ENCODE assay signal across 8 cellular contexts in genomic region chr14:75515631-75515999, GRCh38. TPM values are rescaled to one million over a fixed set of nuclear protein-coding genes. Genes with fewer than 3 reads are reported as not detected.
A peak's percentile ranks its signal among the peaks of the same experiment; 100 is the strongest.
DNase-seq lines count a peak whose midpoint lies in the region; ATAC-seq and TF ChIP-seq lines count a peak whose summit lies in the region.

No MANE protein-coding gene starts in this region.

- H3F3A ChIP-seq in GM23248 (ENCODE audit: insufficient read depth) (0 out of 2 replicates have a peak, but pooled peaks cover 7% of the 10 kb centered on the region), OCI-LY1 (ENCODE audit: insufficient read depth, low read length) (no peaks in the 10 kb centered on the region)

- no peaks in the 10 kb centered on the region for H3K36me3 ChIP-seq in GM23248 (ENCODE audit: low read depth)
- no peaks in the 10 kb centered on the region for H3K36me3 ChIP-seq in OCI-LY1 (ENCODE audit: insufficient read depth, low read length)
- no peaks in the 10 kb centered on the region for H3K36me3 ChIP-seq in lower lobe of right lung
- no peaks in the 10 kb centered on the region for H3K36me3 ChIP-seq in psoas muscle (ENCODE audit: insufficient read depth in 1 of 2, low read depth in 1 of 2)

- H3K4me3 ChIP-seq in GM23248 (peak overlapping the region; percentile 71), OCI-LY1 (ENCODE audit: low read depth, low read length, poor library complexity, severe bottlenecking) (peak overlapping the region; percentile 38), lower lobe of right lung (peak overlapping the region; percentile 46), psoas muscle (no peak overlapping the region)

- H4K20me1 ChIP-seq in GM23248 (ENCODE audit: insufficient read depth): no peaks in the 10 kb centered on the region
- H4K20me1 ChIP-seq in OCI-LY1 (ENCODE audit: insufficient read depth, low read length): no peaks in the 10 kb centered on the region

- peak overlapping the region; percentile 86 for H2AFZ ChIP-seq in GM23248
- H2AFZ ChIP-seq in OCI-LY1 (ENCODE audit: low read length): no peak overlapping the region

- H3K9me2 ChIP-seq in GM23248 (ENCODE audit: insufficient read depth) (no peaks in the 10 kb centered on the region), OCI-LY1 (ENCODE audit: low read depth, low read length) (no peaks in the 10 kb centered on the region)

- H3K4me2 ChIP-seq in GM23248 (ENCODE audit: unreplicated experiment) (peak overlapping the region; percentile 69), OCI-LY1 (ENCODE audit: low read length) (peak overlapping the region; percentile 58)

- ATAC-seq in GM18502 (IDR thresholded peaks at IDR 0.05; ENCODE audit: poor library complexity, unreplicated experiment) (peak; percentile 52), lower lobe of right lung (peak in 1 of 2 donors; percentile 61), psoas muscle (no peak), omental fat pad (ENCODE audit: low FRiP score) (no peak)

- DNase-seq in GM23248 (no peak), lower lobe of right lung (no peak), psoas muscle (no peak), COLO829 (ENCODE audit: low spot score) (no peak), pons (ENCODE audit: low spot score) (no peak), omental fat pad (ENCODE audit: low spot score) (no peak)

- H3K27ac ChIP-seq in GM23248 (no peak overlapping the region), OCI-LY1 (ENCODE audit: low read depth, low read length, poor library complexity, severe bottlenecking) (no peak overlapping the region), lower lobe of right lung (peak overlapping the region; percentile 53), psoas muscle (no peak overlapping the region)

- no peaks in the 10 kb centered on the region for H3K79me2 ChIP-seq in GM23248 (ENCODE audit: insufficient read depth)
- H3K79me2 ChIP-seq in OCI-LY1 (ENCODE audit: insufficient read depth, low read length): no peaks in the 10 kb centered on the region

- intact Hi-C loops in lower lobe of right lung (cut with DNase I): no loop called here
- intact Hi-C loops in psoas muscle (cut with DNase I): no loop called here

- in situ Hi-C loops in GM23248 (cut with MboI): no loop called here

- H3K27me3 ChIP-seq in GM23248 (replicated peaks; ENCODE audit: insufficient read depth): peaks cover 5% of the 10 kb centered on the region; the same call in 1 of the 2 replicates
- 0 out of 2 replicates have a peak, but pooled peaks cover 5% of the 10 kb centered on the region for H3K27me3 ChIP-seq in OCI-LY1 (ENCODE audit: insufficient read depth, low read length)
- no peaks in the 10 kb centered on the region for H3K27me3 ChIP-seq in lower lobe of right lung (ENCODE audit: low read depth)
- no peaks in the 10 kb centered on the region for H3K27me3 ChIP-seq in psoas muscle (ENCODE audit: insufficient read depth in 3 of 3, low read length in 2 of 3)

- H3K4me1 ChIP-seq in GM23248 (ENCODE audit: insufficient read depth) (no peaks in the 10 kb centered on the region), OCI-LY1 (ENCODE audit: insufficient read depth, low read length, severe bottlenecking) (peaks cover 17% of the 10 kb centered on the region), lower lobe of right lung (peaks cover 16% of the 10 kb centered on the region), psoas muscle (no peaks in the 10 kb centered on the region)

- no peak overlapping the region for H3K9ac ChIP-seq in GM23248
- H3K9ac ChIP-seq in OCI-LY1 (ENCODE audit: low read length): no peak overlapping the region

- WGBS in GM23248 (ENCODE audit: low coverage in 1 of 2, low lambda C conversion rate in 2 of 2, missing lambda C conversion rate in 2 of 2), 2 experiments: 14 to 21% methylated on average over 7 of the region's 7 CpGs
- 34 to 49% (median 38%) methylated on average over 7 of the region's 7 CpGs for WGBS in psoas muscle, 3 donors

- TF ChIP-seq CTCF in OCI-LY1 (IDR thresholded peaks at IDR 0.05; ENCODE audit: low read length): no peak
- no peak for TF ChIP-seq CTCF in lower lobe of right lung (IDR thresholded peaks at IDR 0.05)
- TF ChIP-seq CTCF in psoas muscle (IDR thresholded peaks at IDR 0.05): no peak
- no peak for TF ChIP-seq CTCF in omental fat pad (IDR thresholded peaks at IDR 0.05)

- no peaks in the 10 kb centered on the region for H3K9me3 ChIP-seq in GM23248 (ENCODE audit: low read depth)
- H3K9me3 ChIP-seq in OCI-LY1 (ENCODE audit: low read length): peaks cover 5% of the 10 kb centered on the region; the same call in 1 of the 2 replicates
- H3K9me3 ChIP-seq in lower lobe of right lung: peaks cover 14% of the 10 kb centered on the region
- H3K9me3 ChIP-seq in psoas muscle: peaks cover 12% of the 10 kb centered on the region

RNA-seq across cellular contexts. Expression of gene BATF, which starts 6.7 kb away (rescaled TPM):
- not detected in 2 replicates for total RNA-seq in GM23248 (2014; rRNA removed; shearing (Covaris generic))
- polyA plus RNA-seq in GM23248 (2016; fragmentation: Nextera tagmentation; extraction: Ambion mirVana) (0.56 TPM in 1 of 2 replicates, not detected in the other), psoas muscle (under 1 TPM; 0.29 to 0.86 (median 0.70) TPM)
- total RNA-seq in lower lobe of right lung (6.7 TPM), psoas muscle (under 1 TPM in 3 of 4 donors, not detected in 1; 0.58 to 0.77 (median 0.76) TPM), omental fat pad (10 to 100 TPM in 3 of 4 donors, 1 to 10 TPM in 1; 8.2 to 22.8 (median 12.9) TPM)
